ENCODE assay signal across 17 cellular contexts in the genomic region with DNA sequence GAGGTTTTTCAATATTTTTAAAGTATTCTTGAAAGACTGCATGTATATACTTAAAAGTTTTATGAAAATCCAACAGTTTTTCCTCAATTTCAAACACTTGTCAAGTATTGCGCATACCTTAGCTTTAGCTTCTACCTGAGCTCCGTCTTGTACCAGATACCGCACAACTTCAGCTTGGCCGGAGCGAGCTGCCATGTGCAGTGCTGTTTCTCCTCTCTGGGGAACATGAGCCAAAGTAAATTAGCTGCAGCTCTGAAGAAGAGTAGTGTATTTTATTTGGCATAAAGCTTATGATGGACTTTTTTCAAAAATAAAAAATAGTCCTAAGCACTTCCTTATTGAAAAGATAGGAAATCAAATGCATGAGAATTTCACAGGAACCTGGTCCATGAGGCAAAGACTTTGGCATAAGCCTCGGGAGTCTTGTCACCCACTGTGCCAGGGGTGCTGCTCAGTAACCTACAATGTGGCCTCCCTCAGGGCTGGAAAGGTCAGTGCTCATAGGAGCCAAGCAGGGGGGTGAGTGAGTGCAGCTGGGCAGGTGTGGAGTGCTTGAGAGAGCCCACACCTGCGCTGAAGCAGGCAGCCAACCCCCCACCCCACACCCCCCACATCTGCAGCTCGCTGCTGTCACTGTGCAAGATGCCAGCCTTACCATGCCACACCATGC.
"Had no signal": no experiment of that assay in that cellular context is flagged by ENCODE, and none has a peak within 500 bp of the region (broad histone marks: within the 10 kb centered on the region; RNA-seq: fewer than 3 reads in every experiment).

No MANE protein-coding gene starts in this region.

- DNase-seq: activated CD4-positive, alpha-beta T cell treated with anti-CD3 and anti-CD28 coated beads, Interleukin-2, amount 10 ng/mL, durations not matched to agents 24 days and 14 days; activated CD4-positive, CD25-positive, alpha-beta regulatory T cell; activated gamma-delta T cell treated with Interleukin-2 at 50 U/mL for 16 hours; amniotic stem cell; effector CD8-positive, alpha-beta T cell; foreskin fibroblast; glutamatergic neuron; mammary epithelial cell; naive B cell; stimulated activated CD4-positive, alpha-beta T cell treated with anti-CD3 and anti-CD28 coated beads, Interleukin-15, amount 100 ng/mL, for 24 hours; stimulated activated CD4-positive, alpha-beta T cell treated with anti-CD3 and anti-CD28 coated beads, Interleukin-4, amount 100 ng/mL, for 24 hours; stimulated activated naive CD4-positive, alpha-beta T cell; substantia nigra; transverse colon had no signal

- H3K27ac ChIP-seq: neural progenitor cell, skin epidermis, transverse colon, vagina had no signal

- H2AFZ ChIP-seq: neural progenitor cell had no signal

- H3K4me2 ChIP-seq: neural progenitor cell had no signal

- H3K27me3 ChIP-seq: neural progenitor cell, transverse colon, vagina had no signal

- H3K4me3 ChIP-seq: neural progenitor cell, skin epidermis, transverse colon, vagina had no signal

- H3K9me3 ChIP-seq: transverse colon, vagina had no signal

- H3K36me3 ChIP-seq: neural progenitor cell, transverse colon had no signal

- H3K4me1 ChIP-seq: neural progenitor cell, transverse colon, vagina had no signal
